In the genomic region with DNA sequence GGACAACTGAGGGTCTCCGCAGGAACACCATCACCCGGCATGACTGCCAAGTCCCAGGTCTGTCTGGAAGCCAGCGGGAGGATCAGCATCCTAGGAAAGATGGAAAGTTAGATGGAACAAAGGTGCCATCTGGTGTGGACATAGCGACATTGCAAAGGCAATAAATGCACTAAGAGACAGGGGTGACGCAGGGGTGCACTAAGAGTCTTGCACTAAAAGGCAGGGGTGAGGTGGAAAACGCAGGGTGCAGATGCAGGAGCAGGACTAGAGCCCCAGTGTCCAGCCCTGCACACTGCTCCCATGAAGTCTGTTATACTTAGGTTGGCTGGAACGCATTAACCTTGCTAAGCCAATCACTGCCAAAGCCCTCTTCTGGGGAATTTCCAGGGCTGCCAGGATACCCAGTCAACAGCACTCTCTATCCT, we compare ENCODE assay signal across 8 cellular contexts. TPM values are rescaled to one million over a fixed set of nuclear protein-coding genes. Genes with fewer than 3 reads are reported as not detected.
A peak's percentile ranks its signal among the peaks of the same experiment; 100 is the strongest.
DNase-seq lines count a peak whose midpoint lies in the region; ATAC-seq and TF ChIP-seq lines count a peak whose summit lies in the region.

No MANE protein-coding gene starts in this region.

- in situ Hi-C loops in gastrocnemius medialis (cut with MboI; ENCODE audit: low sequenced_read_pairs in 4 of 4), result loop anchor here (5.0 to 25.0 kb wide), 2 partner anchors 81 to 281 kb away; no protein-coding TSS in a partner anchor

- intact Hi-C loops in heart right ventricle (cut with DNase I), result loop anchor here in 8 of 10 donors (2.0 to 10.0 kb wide), 7 partner anchors 81 to 298 kb away; a partner anchor contains a TSS
- intact Hi-C loops in gastrocnemius medialis (cut with DNase I; ENCODE audit: low total_unique reads), result loop anchor here (2.0 kb wide), 1 partner anchor 296 kb away; a partner anchor contains a TSS

- no peaks in the 10 kb centered on the region for H3K27me3 ChIP-seq in heart right ventricle
- H3K27me3 ChIP-seq in gastrocnemius medialis, result no peaks in the 10 kb centered on the region

- H3K4me3 ChIP-seq in heart right ventricle (no peak overlapping the region), gastrocnemius medialis (no peak overlapping the region)

- H3K27ac Mint-ChIP-seq in WTC11, result no peak overlapping the region; the same call in 1 of the 2 replicates

- H3K27me3 Mint-ChIP-seq in WTC11 (ENCODE audit: low read depth), result no peaks in the 10 kb centered on the region

- CTCF ChIA-PET in WTC11 (lab: Charles Lee), result interaction anchor here (0.9 to 8.2 kb wide), 11 partner anchors 12 to 105 kb away, joined by 3 to 167 read pairs (median 8); a partner anchor contains a TSS

- H3K9me3 ChIP-seq in heart right ventricle (no peaks in the 10 kb centered on the region), gastrocnemius medialis (no peaks in the 10 kb centered on the region)

- peak; percentile 67 for ATAC-seq in WTC11
- ATAC-seq in heart right ventricle, result peak in 1 of 8 donors; percentile 8
- ATAC-seq in gastrocnemius medialis, result no peak
- no peak for ATAC-seq in GM18519 (IDR thresholded peaks at IDR 0.05; ENCODE audit: low FRiP score, unreplicated experiment)
- no peak for ATAC-seq in GM18511 (IDR thresholded peaks at IDR 0.05; ENCODE audit: unreplicated experiment)

- H3K4me1 ChIP-seq in heart right ventricle (peaks cover 0 to 68% (median 37%) of the 10 kb centered on the region in 9 donors), gastrocnemius medialis (peaks cover 16 to 28% of the 10 kb centered on the region in 2 donors)

- POLR2A ChIA-PET in WTC11 (lab: Charles Lee), result no interaction called here

- no peak for TF ChIP-seq POLR2A in gastrocnemius medialis (IDR thresholded peaks at IDR 0.05)

- WGBS in heart right ventricle, 2 donors, result 62 to 65% methylated on average over 7 of the region's 7 CpGs

- no peak overlapping the region for H3K4me3 Mint-ChIP-seq in WTC11

- peaks cover 6% of the 10 kb centered on the region for H3K36me3 Mint-ChIP-seq in WTC11

- H3K27ac ChIP-seq in heart right ventricle (no peak overlapping the region), gastrocnemius medialis (no peak overlapping the region)

- H3K4me1 Mint-ChIP-seq in WTC11, result peaks cover 17% of the 10 kb centered on the region

- TF ChIP-seq CTCF in WTC11 (IDR thresholded peaks at IDR 0.05), result peak; percentile 48
- TF ChIP-seq CTCF in heart right ventricle (IDR thresholded peaks at IDR 0.05), result peak; percentile 24 to 67 (median 56)
- TF ChIP-seq CTCF in gastrocnemius medialis (IDR thresholded peaks at IDR 0.05 in 4 of 5, conservative IDR thresholded peaks at IDR 0.05 in 1 of 5), result peak; percentile 16 to 73 (median 53)

- peaks cover 0 to 52% (median 0%) of the 10 kb centered on the region in 9 donors for H3K36me3 ChIP-seq in heart right ventricle
- H3K36me3 ChIP-seq in gastrocnemius medialis, result peaks cover 0 to 13% of the 10 kb centered on the region in 2 donors

- H3K9me3 Mint-ChIP-seq in WTC11, result no peaks in the 10 kb centered on the region

- DNase-seq in COLO829 (ENCODE audit: low spot score), result peak; percentile 57
- DNase-seq in HK-2 (ENCODE audit: unreplicated experiment), result peak; percentile 35
- peak; percentile 65 for DNase-seq in WTC11 (ENCODE audit: low spot score)
- peak; percentile 22 to 35 for DNase-seq in heart right ventricle
- DNase-seq in gastrocnemius medialis, result no peak
- no peak for DNase-seq in stimulated activated naive CD4-positive, alpha-beta T cell (lab: John Stamatoyannopoulos, UW)

TF ChIP-seq in WTC11, 78 proteins besides CTCF, POLR2A, EP300 and RAD21:
- TF ChIP-seq CREB1 (CRISPR knock-in tag; IDR thresholded peaks at IDR 0.05), result no peak
- TF ChIP-seq GABPB1 (CRISPR knock-in tag; IDR thresholded peaks at IDR 0.05), result no peak
- no peak for TF ChIP-seq ZNF396 (CRISPR knock-in tag; IDR thresholded peaks at IDR 0.05; ENCODE audit: borderline replicate concordance)
- no peak for TF ChIP-seq ELF4 (CRISPR knock-in tag; IDR thresholded peaks at IDR 0.05; ENCODE audit: low read depth)
- no peak for TF ChIP-seq TEAD1 (CRISPR knock-in tag; IDR thresholded peaks at IDR 0.05)
- no peak for TF ChIP-seq RORB (CRISPR knock-in tag; IDR thresholded peaks at IDR 0.05)
- TF ChIP-seq, protein P1, sequence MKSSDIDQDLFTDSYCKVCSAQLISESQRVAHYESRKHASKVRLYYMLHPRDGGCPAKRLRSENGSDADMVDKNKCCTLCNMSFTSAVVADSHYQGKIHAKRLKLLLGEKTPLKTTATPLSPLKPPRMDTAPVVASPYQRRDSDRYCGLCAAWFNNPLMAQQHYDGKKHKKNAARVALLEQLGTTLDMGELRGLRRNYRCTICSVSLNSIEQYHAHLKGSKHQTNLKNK (CRISPR knock-in tag; IDR thresholded peaks at IDR 0.05), result no peak
- no peak for TF ChIP-seq NFYB (CRISPR knock-in tag; conservative IDR thresholded peaks at IDR 0.05; ENCODE audit: low read depth)
- TF ChIP-seq ZNF232 (CRISPR knock-in tag; IDR thresholded peaks at IDR 0.05), result no peak
- TF ChIP-seq ZNF121 (CRISPR knock-in tag; IDR thresholded peaks at IDR 0.05), result no peak
- TF ChIP-seq, protein P2, sequence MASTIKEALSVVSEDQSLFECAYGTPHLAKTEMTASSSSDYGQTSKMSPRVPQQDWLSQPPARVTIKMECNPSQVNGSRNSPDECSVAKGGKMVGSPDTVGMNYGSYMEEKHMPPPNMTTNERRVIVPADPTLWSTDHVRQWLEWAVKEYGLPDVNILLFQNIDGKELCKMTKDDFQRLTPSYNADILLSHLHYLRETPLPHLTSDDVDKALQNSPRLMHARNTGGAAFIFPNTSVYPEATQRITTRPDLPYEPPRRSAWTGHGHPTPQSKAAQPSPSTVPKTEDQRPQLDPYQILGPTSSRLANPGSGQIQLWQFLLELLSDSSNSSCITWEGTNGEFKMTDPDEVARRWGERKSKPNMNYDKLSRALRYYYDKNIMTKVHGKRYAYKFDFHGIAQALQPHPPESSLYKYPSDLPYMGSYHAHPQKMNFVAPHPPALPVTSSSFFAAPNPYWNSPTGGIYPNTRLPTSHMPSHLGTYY (CRISPR knock-in tag; IDR thresholded peaks at IDR 0.05), result no peak
- TF ChIP-seq, protein P3, sequence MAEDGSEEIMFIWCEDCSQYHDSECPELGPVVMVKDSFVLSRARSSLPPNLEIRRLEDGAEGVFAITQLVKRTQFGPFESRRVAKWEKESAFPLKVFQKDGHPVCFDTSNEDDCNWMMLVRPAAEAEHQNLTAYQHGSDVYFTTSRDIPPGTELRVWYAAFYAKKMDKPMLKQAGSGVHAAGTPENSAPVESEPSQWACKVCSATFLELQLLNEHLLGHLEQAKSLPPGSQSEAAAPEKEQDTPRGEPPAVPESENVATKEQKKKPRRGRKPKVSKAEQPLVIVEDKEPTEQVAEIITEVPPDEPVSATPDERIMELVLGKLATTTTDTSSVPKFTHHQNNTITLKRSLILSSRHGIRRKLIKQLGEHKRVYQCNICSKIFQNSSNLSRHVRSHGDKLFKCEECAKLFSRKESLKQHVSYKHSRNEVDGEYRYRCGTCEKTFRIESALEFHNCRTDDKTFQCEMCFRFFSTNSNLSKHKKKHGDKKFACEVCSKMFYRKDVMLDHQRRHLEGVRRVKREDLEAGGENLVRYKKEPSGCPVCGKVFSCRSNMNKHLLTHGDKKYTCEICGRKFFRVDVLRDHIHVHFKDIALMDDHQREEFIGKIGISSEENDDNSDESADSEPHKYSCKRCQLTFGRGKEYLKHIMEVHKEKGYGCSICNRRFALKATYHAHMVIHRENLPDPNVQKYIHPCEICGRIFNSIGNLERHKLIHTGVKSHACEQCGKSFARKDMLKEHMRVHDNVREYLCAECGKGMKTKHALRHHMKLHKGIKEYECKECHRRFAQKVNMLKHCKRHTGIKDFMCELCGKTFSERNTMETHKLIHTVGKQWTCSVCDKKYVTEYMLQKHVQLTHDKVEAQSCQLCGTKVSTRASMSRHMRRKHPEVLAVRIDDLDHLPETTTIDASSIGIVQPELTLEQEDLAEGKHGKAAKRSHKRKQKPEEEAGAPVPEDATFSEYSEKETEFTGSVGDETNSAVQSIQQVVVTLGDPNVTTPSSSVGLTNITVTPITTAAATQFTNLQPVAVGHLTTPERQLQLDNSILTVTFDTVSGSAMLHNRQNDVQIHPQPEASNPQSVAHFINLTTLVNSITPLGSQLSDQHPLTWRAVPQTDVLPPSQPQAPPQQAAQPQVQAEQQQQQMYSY (CRISPR knock-in tag; IDR thresholded peaks at IDR 0.05), result no peak
- TF ChIP-seq, protein P4, sequence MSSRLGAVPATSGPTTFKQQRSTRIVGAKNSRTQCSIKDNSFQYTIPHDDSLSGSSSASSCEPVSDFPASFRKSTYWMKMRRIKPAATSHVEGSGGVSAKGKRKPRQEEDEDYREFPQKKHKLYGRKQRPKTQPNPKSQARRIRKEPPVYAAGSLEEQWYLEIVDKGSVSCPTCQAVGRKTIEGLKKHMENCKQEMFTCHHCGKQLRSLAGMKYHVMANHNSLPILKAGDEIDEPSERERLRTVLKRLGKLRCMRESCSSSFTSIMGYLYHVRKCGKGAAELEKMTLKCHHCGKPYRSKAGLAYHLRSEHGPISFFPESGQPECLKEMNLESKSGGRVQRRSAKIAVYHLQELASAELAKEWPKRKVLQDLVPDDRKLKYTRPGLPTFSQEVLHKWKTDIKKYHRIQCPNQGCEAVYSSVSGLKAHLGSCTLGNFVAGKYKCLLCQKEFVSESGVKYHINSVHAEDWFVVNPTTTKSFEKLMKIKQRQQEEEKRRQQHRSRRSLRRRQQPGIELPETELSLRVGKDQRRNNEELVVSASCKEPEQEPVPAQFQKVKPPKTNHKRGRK (CRISPR knock-in tag; IDR thresholded peaks at IDR 0.05; ENCODE audit: borderline replicate concordance), result no peak

RNA-seq across cellular contexts. Expression of a gene that starts 15.5 kb away (rescaled TPM):
- 76.4 to 79.3 TPM (median 77.4 TPM) in 3 replicates for total RNA-seq in WTC11 (2021)
- 10 to 100 TPM; 52.5 to 77.5 (median 65.8) TPM for total RNA-seq in heart right ventricle
- 100 to 1,000 TPM in 1 of 2 donors, 10 to 100 TPM in 1; 82.5 to 125 TPM for polyA plus RNA-seq in heart right ventricle
- total RNA-seq in gastrocnemius medialis, result 10 to 100 TPM; 31.4 to 71.6 (median 55.3) TPM

RNA-seq across cellular contexts. Expression of a gene that starts 28.9 kb away (rescaled TPM):
- total RNA-seq in WTC11 (2021), result 396 to 413 TPM (median 400 TPM) in 3 replicates
- total RNA-seq in heart right ventricle, result 100 to 1,000 TPM in 9 of 10 donors, 10 to 100 TPM in 1; 91.8 to 132 (median 116) TPM
- polyA plus RNA-seq in heart right ventricle, result 10 to 100 TPM; 10.6 to 16.6 TPM
- total RNA-seq in gastrocnemius medialis, result 100 to 1,000 TPM in 3 of 4 donors, 10 to 100 TPM in 1; 80.5 to 114 (median 108) TPM

RNA-seq across cellular contexts. Expression of a gene that starts 56.2 kb away (rescaled TPM):
- 357 to 418 TPM (median 358 TPM) in 3 replicates for total RNA-seq in WTC11 (2021)
- total RNA-seq in heart right ventricle, result 1,000 to 10,000 TPM in 1 of 10 donors, 100 to 1,000 TPM in 9; 261 to 1,135 (median 456) TPM
- 100 to 1,000 TPM; 144 to 924 TPM for polyA plus RNA-seq in heart right ventricle
- 100 to 1,000 TPM in 3 of 4 donors, 10 to 100 TPM in 1; 87.7 to 209 (median 163) TPM for total RNA-seq in gastrocnemius medialis

Comparison
In these comparisons a context has a peak if more than half of its experiments do, and no peak if none do; other contexts are left out.
1. DNase-seq: peak in COLO829 (single experiment), HK-2 (single experiment), WTC11 (single experiment) and heart right ventricle (2 of 2); none in gastrocnemius medialis (0 of 2) and stimulated activated naive CD4-positive, alpha-beta T cell (0 of 6).
2. Peak in every context shown above with its lines, with median percentiles within 50 percentile points of each other: CTCF ChIP-seq.